ENCODE assay signal across 8 cellular contexts in the genomic region with DNA sequence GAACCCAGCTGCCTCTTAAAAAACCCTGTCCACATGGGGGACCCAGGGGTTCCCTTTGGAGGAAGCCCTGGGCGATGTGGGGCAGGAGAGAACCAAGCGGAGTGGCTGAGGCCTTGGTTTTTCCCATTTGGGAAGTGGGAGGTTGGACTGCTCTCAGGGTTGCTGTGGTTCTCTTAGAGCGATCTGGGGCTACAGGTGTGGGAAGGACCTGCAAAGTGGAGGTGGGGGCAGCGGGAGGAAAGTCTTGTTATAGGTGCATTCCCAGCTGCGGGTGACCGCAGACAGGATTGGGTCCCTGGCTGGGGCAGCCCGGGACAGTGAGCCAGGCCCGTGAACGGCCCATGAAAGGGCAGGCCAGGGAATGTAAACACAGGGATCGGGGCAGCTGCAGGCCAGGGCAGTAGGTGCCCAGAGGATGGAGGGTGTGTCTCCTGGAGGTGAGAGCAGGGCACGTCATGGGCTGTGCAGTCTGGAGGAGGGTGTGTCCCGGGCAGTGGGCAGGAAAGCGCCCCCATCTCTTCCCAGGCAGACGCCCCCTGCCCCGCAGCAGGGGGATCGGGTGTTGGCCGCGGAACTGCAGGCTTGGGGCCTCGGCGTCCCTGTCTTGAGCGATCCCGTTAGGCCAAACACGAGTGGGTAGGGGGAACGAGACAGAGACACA. TPM values are rescaled to one million over a fixed set of nuclear protein-coding genes. Genes with fewer than 3 reads are reported as not detected.
A peak's percentile ranks its signal among the peaks of the same experiment; 100 is the strongest.
DNase-seq lines count a peak whose midpoint lies in the region; ATAC-seq and TF ChIP-seq lines count a peak whose summit lies in the region.

No MANE protein-coding gene starts in this region.

- peaks cover 11 to 24% (median 21%) of the 10 kb centered on the region in 3 donors for H3K4me1 Mint-ChIP-seq in CD8-positive, alpha-beta memory T cell
- H3K4me1 Mint-ChIP-seq in endothelial cell (ENCODE audit: unreplicated experiment): peaks cover 7% of the 10 kb centered on the region

- peak overlapping the region; percentile 95 for H3K4me3 ChIP-seq in CD8-positive, alpha-beta memory T cell (ENCODE audit: low read length)
- H3K4me3 ChIP-seq in NB4 (ENCODE audit: low read depth, low read length): peak overlapping the region; percentile 47
- peak overlapping the region; percentile 90 for H3K4me3 ChIP-seq in neural cell (ENCODE audit: low read length)

- peaks cover 13 to 28% (median 19%) of the 10 kb centered on the region in 3 donors for H3K36me3 Mint-ChIP-seq in CD8-positive, alpha-beta memory T cell
- H3K36me3 Mint-ChIP-seq in endothelial cell (ENCODE audit: low read depth, unreplicated experiment): peaks cover 11% of the 10 kb centered on the region

- no peaks in the 10 kb centered on the region for H3K27me3 ChIP-seq in CD8-positive, alpha-beta memory T cell (ENCODE audit: insufficient read depth, low read length, poor library complexity, severe bottlenecking)
- H3K27me3 ChIP-seq in neural cell (ENCODE audit: insufficient read depth, low read depth, low read length): peaks cover 18% of the 10 kb centered on the region

- H3K4me3 Mint-ChIP-seq in CD8-positive, alpha-beta memory T cell: peak overlapping the region; percentile 84 to 93 (median 91)
- peak overlapping the region; percentile 89 for H3K4me3 Mint-ChIP-seq in endothelial cell (ENCODE audit: unreplicated experiment)

- H4K20me1 ChIP-seq in neural cell (ENCODE audit: insufficient read depth): no peaks in the 10 kb centered on the region

- H3K36me3 ChIP-seq in CD8-positive, alpha-beta memory T cell (ENCODE audit: insufficient read depth, low read length): peaks cover 10% of the 10 kb centered on the region
- peaks cover 19% of the 10 kb centered on the region for H3K36me3 ChIP-seq in neural cell (ENCODE audit: insufficient read depth, low read length)

- POLR2A ChIA-PET in CD8-positive, alpha-beta memory T cell (lab: Charles Lee): interaction anchor here (0.6 to 1.3 kb wide), 2 partner anchors 24 to 1203 kb away, joined by 4 to 5 read pairs; no protein-coding TSS in a partner anchor

- H3K27me3 Mint-ChIP-seq in CD8-positive, alpha-beta memory T cell: no peaks in the 10 kb centered on the region
- peaks cover 4% of the 10 kb centered on the region for H3K27me3 Mint-ChIP-seq in endothelial cell (ENCODE audit: unreplicated experiment)

- peak overlapping the region; percentile 8 for H2AFZ ChIP-seq in neural cell (ENCODE audit: low read depth, low read length)

- H3K9ac ChIP-seq in neural cell (ENCODE audit: low read length): peak overlapping the region; percentile 67

- no peaks in the 10 kb centered on the region for H3K79me2 ChIP-seq in neural cell (replicated peaks; ENCODE audit: insufficient read depth, low read length)

- H3K9me2 ChIP-seq in neural cell (ENCODE audit: insufficient read depth, low read length): no peaks in the 10 kb centered on the region

- CTCF ChIA-PET in CD8-positive, alpha-beta memory T cell (lab: Charles Lee): interaction anchor here (1.2 to 1.4 kb wide), 2 partner anchors 173 to 404 kb away, joined by 3 read pairs; no protein-coding TSS in a partner anchor

- H3K4me2 ChIP-seq in neural cell (ENCODE audit: low read length): peak overlapping the region; percentile 62

- no peak for TF ChIP-seq RAD21 in neural cell (conservative IDR thresholded peaks at IDR 0.05)

- no peak for DNase-seq in CD8-positive, alpha-beta memory T cell
- DNase-seq in NB4 (ENCODE audit: low read depth) (no peak), endothelial cell (ENCODE audit: low spot score) (no peak), NCI-H187 (lab: John Stamatoyannopoulos, UW) (no peak), H4 (ENCODE audit: low spot score) (no peak)
- no peak for DNase-seq in central memory CD4-positive, alpha-beta T cell

- no peaks in the 10 kb centered on the region for H3F3A ChIP-seq in neural cell (ENCODE audit: insufficient read depth, low read length, poor library complexity, severe bottlenecking)

- ATAC-seq in HG02885 (IDR thresholded peaks at IDR 0.05; ENCODE audit: poor library complexity, unreplicated experiment): no peak

- peak overlapping the region; percentile 65 for H3K27ac ChIP-seq in CD8-positive, alpha-beta memory T cell (ENCODE audit: low read depth, low read length)
- H3K27ac ChIP-seq in neural cell (ENCODE audit: low read length): no peak overlapping the region

- H3K4me1 ChIP-seq in CD8-positive, alpha-beta memory T cell (ENCODE audit: insufficient read depth, low read length): peaks cover 6% of the 10 kb centered on the region

- TF ChIP-seq EP300 in neural cell (conservative IDR thresholded peaks at IDR 0.05; ENCODE audit: poor library complexity, severe bottlenecking): no peak

- peak overlapping the region; percentile 48 to 80 (median 72) for H3K27ac Mint-ChIP-seq in CD8-positive, alpha-beta memory T cell
- no peak overlapping the region for H3K27ac Mint-ChIP-seq in endothelial cell (ENCODE audit: unreplicated experiment)

- TF ChIP-seq CTCF in NB4 (IDR thresholded peaks at IDR 0.05; ENCODE audit: low read depth, low read length): no peak
- TF ChIP-seq CTCF in endothelial cell (IDR thresholded peaks at IDR 0.05; ENCODE audit: unreplicated experiment): no peak
- no peak for TF ChIP-seq CTCF in neural cell (IDR thresholded peaks at IDR 0.05; ENCODE audit: poor library complexity, severe bottlenecking)

- TF ChIP-seq POLR2A in NB4 (IDR thresholded peaks at IDR 0.05; ENCODE audit: extremely low read depth, insufficient read length): no peak

- H3K9me3 Mint-ChIP-seq in CD8-positive, alpha-beta memory T cell: peaks cover 2 to 9% (median 5%) of the 10 kb centered on the region in 5 donors
- no peaks in the 10 kb centered on the region for H3K9me3 Mint-ChIP-seq in endothelial cell (ENCODE audit: unreplicated experiment)

- H3K9me3 ChIP-seq in CD8-positive, alpha-beta memory T cell (ENCODE audit: low read length): no peaks in the 10 kb centered on the region
- H3K9me3 ChIP-seq in neural cell (ENCODE audit: low read length): peaks cover 7% of the 10 kb centered on the region

TF ChIP-seq in neural cell, 6 proteins besides CTCF, POLR2A, EP300 and RAD21:
- TF ChIP-seq, protein P1, sequence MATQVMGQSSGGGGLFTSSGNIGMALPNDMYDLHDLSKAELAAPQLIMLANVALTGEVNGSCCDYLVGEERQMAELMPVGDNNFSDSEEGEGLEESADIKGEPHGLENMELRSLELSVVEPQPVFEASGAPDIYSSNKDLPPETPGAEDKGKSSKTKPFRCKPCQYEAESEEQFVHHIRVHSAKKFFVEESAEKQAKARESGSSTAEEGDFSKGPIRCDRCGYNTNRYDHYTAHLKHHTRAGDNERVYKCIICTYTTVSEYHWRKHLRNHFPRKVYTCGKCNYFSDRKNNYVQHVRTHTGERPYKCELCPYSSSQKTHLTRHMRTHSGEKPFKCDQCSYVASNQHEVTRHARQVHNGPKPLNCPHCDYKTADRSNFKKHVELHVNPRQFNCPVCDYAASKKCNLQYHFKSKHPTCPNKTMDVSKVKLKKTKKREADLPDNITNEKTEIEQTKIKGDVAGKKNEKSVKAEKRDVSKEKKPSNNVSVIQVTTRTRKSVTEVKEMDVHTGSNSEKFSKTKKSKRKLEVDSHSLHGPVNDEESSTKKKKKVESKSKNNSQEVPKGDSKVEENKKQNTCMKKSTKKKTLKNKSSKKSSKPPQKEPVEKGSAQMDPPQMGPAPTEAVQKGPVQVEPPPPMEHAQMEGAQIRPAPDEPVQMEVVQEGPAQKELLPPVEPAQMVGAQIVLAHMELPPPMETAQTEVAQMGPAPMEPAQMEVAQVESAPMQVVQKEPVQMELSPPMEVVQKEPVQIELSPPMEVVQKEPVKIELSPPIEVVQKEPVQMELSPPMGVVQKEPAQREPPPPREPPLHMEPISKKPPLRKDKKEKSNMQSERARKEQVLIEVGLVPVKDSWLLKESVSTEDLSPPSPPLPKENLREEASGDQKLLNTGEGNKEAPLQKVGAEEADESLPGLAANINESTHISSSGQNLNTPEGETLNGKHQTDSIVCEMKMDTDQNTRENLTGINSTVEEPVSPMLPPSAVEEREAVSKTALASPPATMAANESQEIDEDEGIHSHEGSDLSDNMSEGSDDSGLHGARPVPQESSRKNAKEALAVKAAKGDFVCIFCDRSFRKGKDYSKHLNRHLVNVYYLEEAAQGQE (IDR thresholded peaks at IDR 0.05; ENCODE audit: borderline replicate concordance): no peak
- TF ChIP-seq SMC3 (conservative IDR thresholded peaks at IDR 0.05; ENCODE audit: poor library complexity) (no peak), EZH2 (IDR thresholded peaks at IDR 0.05; ENCODE audit: borderline replicate concordance, insufficient read depth, low read length, poor library complexity, severe bottlenecking) (no peak), POLR2AphosphoS5 (IDR thresholded peaks at IDR 0.05) (no peak), MXI1 (conservative IDR thresholded peaks at IDR 0.05; ENCODE audit: poor library complexity, severe bottlenecking) (no peak), TAF1 (IDR thresholded peaks at IDR 0.05; ENCODE audit: low read depth) (no peak)

RNA-seq across cellular contexts. Expression of gene SLC25A23, which starts 0.8 kb away (rescaled TPM):
- 10 to 100 TPM; 14.5 to 14.8 TPM for total RNA-seq in CD8-positive, alpha-beta memory T cell
- polyA plus RNA-seq in CD8-positive, alpha-beta memory T cell: 19.9 TPM
- 20.7 TPM for total RNA-seq in endothelial cell (ENCODE audit: unreplicated experiment)
- polyA plus RNA-seq in neural cell: 36.3 and 47.2 TPM in 2 replicates
- polyA minus RNA-seq in neural cell: 55.5 and 56.2 TPM in 2 replicates
- total RNA-seq in H4 (2014; rRNA removed; shearing (Covaris generic)): 16.1 and 16.6 TPM in 2 replicates

RNA-seq across cellular contexts. Expression of gene CRB3, which starts 5.2 kb away (rescaled TPM):
- 1 to 10 TPM in 1 of 2 experiments, under 1 TPM in 1; 0.88 to 1.8 TPM for total RNA-seq in CD8-positive, alpha-beta memory T cell
- 4.1 TPM for polyA plus RNA-seq in CD8-positive, alpha-beta memory T cell
- 0.44 TPM for total RNA-seq in endothelial cell (ENCODE audit: unreplicated experiment)
- polyA plus RNA-seq in neural cell: 0.43 TPM in 1 of 2 replicates, not detected in the other
- not detected in 2 replicates for polyA minus RNA-seq in neural cell
- not detected in 2 replicates for total RNA-seq in H4 (2014; rRNA removed; shearing (Covaris generic))

RNA-seq across cellular contexts. Expression of gene DENND1C, which starts 22.8 kb away (rescaled TPM):
- total RNA-seq in CD8-positive, alpha-beta memory T cell: 10 to 100 TPM; 51.9 to 55.1 TPM
- 93.2 TPM for polyA plus RNA-seq in CD8-positive, alpha-beta memory T cell
- total RNA-seq in endothelial cell (ENCODE audit: unreplicated experiment): 1.5 TPM
- 0.17 TPM in 1 of 2 replicates, not detected in the other for polyA plus RNA-seq in neural cell
- polyA minus RNA-seq in neural cell: not detected in 2 replicates
- total RNA-seq in H4 (2014; rRNA removed; shearing (Covaris generic)): 0.19 TPM in 1 of 2 replicates, not detected in the other

RNA-seq across cellular contexts. Expression of gene SLC25A41, which starts 25.3 kb away (rescaled TPM):
- under 1 TPM; 0.28 to 0.33 TPM for total RNA-seq in CD8-positive, alpha-beta memory T cell
- not detected for polyA plus RNA-seq in CD8-positive, alpha-beta memory T cell
- 0.23 TPM for total RNA-seq in endothelial cell (ENCODE audit: unreplicated experiment)
- polyA plus RNA-seq in neural cell: 3.8 and 4.2 TPM in 2 replicates
- polyA minus RNA-seq in neural cell: 1.2 and 1.5 TPM in 2 replicates
- total RNA-seq in H4 (2014; rRNA removed; shearing (Covaris generic)): not detected in 2 replicates

RNA-seq across cellular contexts. Expression of gene KHSRP, which starts 34.2 kb away (rescaled TPM):
- 100 to 1,000 TPM; 456 to 459 TPM for total RNA-seq in CD8-positive, alpha-beta memory T cell
- 22.0 TPM for polyA plus RNA-seq in CD8-positive, alpha-beta memory T cell
- 290 TPM for total RNA-seq in endothelial cell (ENCODE audit: unreplicated experiment)
- 33.3 and 40.3 TPM in 2 replicates for polyA plus RNA-seq in neural cell
- 105 and 110 TPM in 2 replicates for polyA minus RNA-seq in neural cell
- total RNA-seq in H4 (2014; rRNA removed; shearing (Covaris generic)): 48.5 and 54.7 TPM in 2 replicates

Comparison
In these comparisons a context has a peak if more than half of its experiments do, and no peak if none do; other contexts are left out.
1. RNA of gene DENND1C, which starts 22.8 kb away (total RNA-seq): 51.9 to 55.1 TPM in CD8-positive, alpha-beta memory T cell; 1.5 TPM in endothelial cell (single experiment) and 0.19 TPM in H4; every median in the first group is over 10 times any median in the second.
2. Peak in every context shown above with its lines, with median percentiles within 50 percentile points of each other: H3K4me3 ChIP-seq.